Comparison of ENCODE assay signal across 8 cellular contexts in genomic region chr6:44265003-44265842, GRCh38. TPM values are rescaled to one million over a fixed set of nuclear protein-coding genes. Genes with fewer than 3 reads are reported as not detected.
DNase-seq lines count a peak whose midpoint lies in the region; TF ChIP-seq lines count a peak whose summit lies in the region.

A gene with protein sequence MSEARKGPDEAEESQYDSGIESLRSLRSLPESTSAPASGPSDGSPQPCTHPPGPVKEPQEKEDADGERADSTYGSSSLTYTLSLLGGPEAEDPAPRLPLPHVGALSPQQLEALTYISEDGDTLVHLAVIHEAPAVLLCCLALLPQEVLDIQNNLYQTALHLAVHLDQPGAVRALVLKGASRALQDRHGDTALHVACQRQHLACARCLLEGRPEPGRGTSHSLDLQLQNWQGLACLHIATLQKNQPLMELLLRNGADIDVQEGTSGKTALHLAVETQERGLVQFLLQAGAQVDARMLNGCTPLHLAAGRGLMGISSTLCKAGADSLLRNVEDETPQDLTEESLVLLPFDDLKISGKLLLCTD (minus strand): TSS chr6:44265551. CDS start chr6:44265346, 205 bp downstream.

- TF ChIP-seq CTCF in foreskin fibroblast (IDR thresholded peaks at IDR 0.05; ENCODE audit: low read depth, low read length): no peak
- TF ChIP-seq CTCF in neural progenitor cell (IDR thresholded peaks at IDR 0.05): peak; percentile 40

- H3K27me3 ChIP-seq in GM23248 (replicated peaks; ENCODE audit: insufficient read depth) (peaks cover 20% of the 10 kb centered on the region), SJCRH30 (peaks cover 14% of the 10 kb centered on the region), neural progenitor cell (peaks cover 15% of the 10 kb centered on the region)

- H3F3A ChIP-seq in GM23248 (ENCODE audit: insufficient read depth) (no peaks in the 10 kb centered on the region), neural progenitor cell (ENCODE audit: low read depth) (peaks cover 28% of the 10 kb centered on the region)

- H3K9me3 ChIP-seq in GM23248 (ENCODE audit: low read depth) (no peaks in the 10 kb centered on the region), SJCRH30 (replicated peaks) (no peaks in the 10 kb centered on the region), neural progenitor cell (ENCODE audit: low read depth) (no peaks in the 10 kb centered on the region)

- H3K9ac ChIP-seq in GM23248 (peak within 1 kb of the TSS; percentile 81), neural progenitor cell (peak within 1 kb of the TSS; percentile 56)

- in situ Hi-C loops in GM23248 (cut with MboI): no loop called here

- no peaks in the 10 kb centered on the region for H3K9me3 Mint-ChIP-seq in neural progenitor cell

- H4K20me1 ChIP-seq in GM23248 (ENCODE audit: insufficient read depth) (no peaks in the 10 kb centered on the region), neural progenitor cell (ENCODE audit: low read depth) (peaks cover 10% of the 10 kb centered on the region)

- H3K4me1 ChIP-seq in GM23248 (ENCODE audit: insufficient read depth) (peaks cover 20% of the 10 kb centered on the region), SJCRH30 (peaks cover 11% of the 10 kb centered on the region; the same call in 1 of the 2 replicates), neural progenitor cell (peaks cover 42% of the 10 kb centered on the region)

- H3K27ac ChIP-seq in GM23248 (peak within 1 kb of the TSS; percentile 45), SJCRH30 (no peak within 1 kb of the TSS; the same call in 1 of the 2 replicates), neural progenitor cell (no peak within 1 kb of the TSS)

- H3K27me3 Mint-ChIP-seq in neural progenitor cell (ENCODE audit: insufficient read depth, low read depth): peaks cover 2% of the 10 kb centered on the region

- H3K36me3 ChIP-seq in GM23248 (ENCODE audit: low read depth) (no peaks in the 10 kb centered on the region), SJCRH30 (no peaks in the 10 kb centered on the region), neural progenitor cell (no peaks in the 10 kb centered on the region)

- H3K36me3 Mint-ChIP-seq in neural progenitor cell: no peaks in the 10 kb centered on the region

- peak within 1 kb of the TSS; percentile 88 for H3K4me2 ChIP-seq in GM23248 (ENCODE audit: unreplicated experiment)
- H3K4me2 ChIP-seq in neural progenitor cell: peak within 1 kb of the TSS; percentile 83

- H2AFZ ChIP-seq in GM23248 (peak within 1 kb of the TSS; percentile 79), neural progenitor cell (replicated peaks) (peak within 1 kb of the TSS; percentile 64)

- peak within 1 kb of the TSS; percentile 84 for H3K27ac Mint-ChIP-seq in neural progenitor cell

- peaks cover 60% of the 10 kb centered on the region for H3K4me1 Mint-ChIP-seq in neural progenitor cell

- DNase-seq in DMS79 (lab: John Stamatoyannopoulos, UW) (peak; percentile 66), GM23248 (peak; percentile 98), M059J (ENCODE audit: low read depth) (peak; percentile 93), SJCRH30 (peak; percentile 88 to 89), activated gamma-delta T cell treated with Interleukin-2 at 50 U/mL for 16 hours (peak; percentile 92), foreskin fibroblast (peak; percentile 86 to 96), neural progenitor cell (ENCODE audit: low spot score) (peak; percentile 96), stromal cell of bone marrow (ENCODE audit: low read depth) (peak; percentile 84)

- H3K79me2 ChIP-seq in GM23248 (ENCODE audit: insufficient read depth) (peaks cover 23% of the 10 kb centered on the region), neural progenitor cell (ENCODE audit: low read depth) (peaks cover 14% of the 10 kb centered on the region)

- peak within 1 kb of the TSS; percentile 87 for H3K4me3 ChIP-seq in GM23248
- H3K4me3 ChIP-seq in SJCRH30: peak within 1 kb of the TSS; percentile 73
- H3K4me3 ChIP-seq in foreskin fibroblast (ENCODE audit: low read depth in 1 of 2, low read length in 2 of 2): peak within 1 kb of the TSS; percentile 75 to 79
- peak within 1 kb of the TSS; percentile 73 for H3K4me3 ChIP-seq in neural progenitor cell

- H3K4me3 Mint-ChIP-seq in neural progenitor cell: peak within 1 kb of the TSS; percentile 93

- H3K9me2 ChIP-seq in GM23248 (ENCODE audit: insufficient read depth): no peaks in the 10 kb centered on the region

- WGBS in GM23248 (ENCODE audit: low coverage in 1 of 2, low lambda C conversion rate in 2 of 2, missing lambda C conversion rate in 2 of 2), 2 experiments: 1 to 3% methylated on average over 22 to 40 of the region's 75 CpGs

RNA-seq across cellular contexts. Expression of the gene that starts here (rescaled TPM):
- total RNA-seq in GM23248 (2014; rRNA removed; shearing (Covaris generic)): 2.3 and 6.3 TPM in 2 replicates
- polyA plus RNA-seq in GM23248 (2016; fragmentation: Nextera tagmentation; extraction: Ambion mirVana): 3.5 and 4.5 TPM in 2 replicates
- total RNA-seq in M059J (2014; rRNA removed; shearing (Covaris generic)): 48.8 and 51.9 TPM in 2 replicates
- 7.8 and 9.6 TPM in 2 replicates for total RNA-seq in SJCRH30 (2014; rRNA removed; shearing (Covaris generic))
- total RNA-seq in neural progenitor cell (ENCODE audit: low replicate concordance): 5.1 and 15.5 TPM in 2 replicates
